ENCODE assay signal across 27 cellular contexts in genomic region chr14:65788876-65789859, GRCh38.
DNase-seq lines count a peak whose midpoint lies in the region; FAIRE-seq and TF ChIP-seq lines count a peak whose summit lies in the region.
"Had no signal": no experiment of that assay in that cellular context is flagged by ENCODE, and none has a peak within 500 bp of the region (broad histone marks: within the 10 kb centered on the region; RNA-seq: fewer than 3 reads in every experiment).

No MANE protein-coding gene starts in this region.

- no peaks in the 10 kb centered on the region for H3K79me1 ChIP-seq in trophoblast cell (ENCODE audit: low read length)

- H2BK12ac ChIP-seq in trophoblast cell (ENCODE audit: low read length) = no peak overlapping the region

- no peak overlapping the region for H3K9ac ChIP-seq in trophoblast cell (ENCODE audit: low read length)
- H3K9ac ChIP-seq: BLaER1 had no signal

- no peaks in the 10 kb centered on the region for H3K9me3 ChIP-seq in effector memory CD4-positive, alpha-beta T cell (ENCODE audit: control insufficient read depth, low read length)
- H3K9me3 ChIP-seq in PC-9 (ENCODE audit: insufficient read depth, low read depth) = no peaks in the 10 kb centered on the region
- peaks cover 5% of the 10 kb centered on the region for H3K9me3 ChIP-seq in trophoblast cell (ENCODE audit: insufficient read depth, low read depth, low read length)
- H3K9me3 ChIP-seq: ascending aorta, BLaER1, HAP-1, thoracic aorta had no signal

- no peaks in the 10 kb centered on the region for H3K9me3 Mint-ChIP-seq in activated CD4-positive, alpha-beta memory T cell treated with anti-CD3 and anti-CD28 coated beads, Interleukin-2, amount 10 ng/mL, durations not matched to agents 7 days and 5 days
- H3K9me3 Mint-ChIP-seq: immature natural killer cell; stimulated activated naive CD8-positive, alpha-beta T cell treated with anti-CD3 and anti-CD28 coated beads, Interleukin-15, Interleukin-2, amounts not matched to agents 100 ng/mL and 50 ng/mL, for 24 hours; T-helper 2 cell treated with Interferon-gamma antibody and Interleukin-4, amounts not matched to agents 5 μg/mL and 100 μg/mL, for 36 hours had no signal

- no peak overlapping the region for H3K18ac ChIP-seq in trophoblast cell (ENCODE audit: low read length)

- no peaks in the 10 kb centered on the region for H3K4me1 Mint-ChIP-seq in activated CD4-positive, alpha-beta memory T cell treated with anti-CD3 and anti-CD28 coated beads, Interleukin-2, amount 10 ng/mL, durations not matched to agents 7 days and 5 days

- H3K79me2 ChIP-seq in PC-9 (ENCODE audit: low read depth) (no peaks in the 10 kb centered on the region), trophoblast cell (ENCODE audit: control insufficient read depth, insufficient read depth, low read length, poor library complexity) (no peaks in the 10 kb centered on the region)

- no peak overlapping the region for H4K12ac ChIP-seq in trophoblast cell (ENCODE audit: low read depth, low read length)

- H2BK120ac ChIP-seq in trophoblast cell (ENCODE audit: insufficient read depth, low read length, poor library complexity) = no peak overlapping the region

- no peaks in the 10 kb centered on the region for H3K4me1 ChIP-seq in effector memory CD4-positive, alpha-beta T cell (ENCODE audit: control insufficient read depth, insufficient read depth, low read length, poor library complexity, severe bottlenecking)
- peaks cover 14% of the 10 kb centered on the region for H3K4me1 ChIP-seq in PC-9 (replicated peaks; ENCODE audit: insufficient read depth)
- H3K4me1 ChIP-seq in trophoblast cell (ENCODE audit: control insufficient read depth in 1 of 2, insufficient read depth in 2 of 2, low read length in 2 of 2) = peaks cover 4 to 10% of the 10 kb centered on the region in 2 experiments
- H3K4me1 ChIP-seq: ascending aorta, HAP-1 had no signal

- TF ChIP-seq CTCF in AG10803 (conservative IDR thresholded peaks at IDR 0.05; ENCODE audit: low read length) = no peak
- TF ChIP-seq CTCF in foreskin fibroblast (IDR thresholded peaks at IDR 0.05; ENCODE audit: low read depth, low read length) = no peak
- no peak for TF ChIP-seq CTCF in PC-9 (conservative IDR thresholded peaks at IDR 0.05)

- H2AFZ ChIP-seq in PC-9 (no peak overlapping the region), trophoblast cell (ENCODE audit: insufficient read depth, low read length, poor library complexity) (no peak overlapping the region)

- H3K4me3 ChIP-seq in AG10803 (ENCODE audit: low read length) = no peak overlapping the region
- no peak overlapping the region for H3K4me3 ChIP-seq in foreskin fibroblast (ENCODE audit: low read depth in 1 of 2, low read length in 2 of 2)
- no peak overlapping the region for H3K4me3 ChIP-seq in effector memory CD4-positive, alpha-beta T cell (ENCODE audit: insufficient read depth, low read depth, low read length, poor library complexity, severe bottlenecking)
- no peak overlapping the region for H3K4me3 ChIP-seq in PC-9
- no peak overlapping the region for H3K4me3 ChIP-seq in trophoblast cell (ENCODE audit: low read depth, low read length)
- H3K4me3 ChIP-seq: ascending aorta, BLaER1, HAP-1, thoracic aorta had no signal

- no peaks in the 10 kb centered on the region for H3K36me3 ChIP-seq in effector memory CD4-positive, alpha-beta T cell (ENCODE audit: control insufficient read depth, insufficient read depth, low read length)
- H3K36me3 ChIP-seq in PC-9 (ENCODE audit: low read depth) = no peaks in the 10 kb centered on the region
- H3K36me3 ChIP-seq in trophoblast cell (ENCODE audit: control insufficient read depth in 1 of 2, insufficient read depth in 2 of 2, low read length in 2 of 2) = no peaks in the 10 kb centered on the region
- H3K36me3 ChIP-seq: ascending aorta, BLaER1, HAP-1, thoracic aorta had no signal

- POLR2A ChIA-PET in PC-9 (lab: Charles Lee; ENCODE audit: unreplicated experiment) = no interaction called here
- POLR2A ChIA-PET in activated CD4-positive, alpha-beta memory T cell treated with anti-CD3 and anti-CD28 coated beads, Interleukin-2, amount 10 ng/mL, durations not matched to agents 7 days and 5 days (lab: Charles Lee) = no interaction called here

- H3K9me2 ChIP-seq in PC-9 (ENCODE audit: insufficient read depth) = no peaks in the 10 kb centered on the region

- WGBS in trophoblast cell (ENCODE audit: extremely low coverage, insufficient coverage, insufficient read length) = no CpG with 5 or more reads among the region's 22 CpGs

- DNase-seq in AG10803 (ENCODE audit: low read depth) = peak; percentile 6
- DNase-seq in HTR-8/SVneo (ENCODE audit: insufficient read length, low spot score) = no peak
- DNase-seq in SK-N-DZ (ENCODE audit: low spot score) = peak; percentile 58
- peak; percentile 5 to 11 for DNase-seq in foreskin fibroblast
- DNase-seq in effector memory CD4-positive, alpha-beta T cell = no peak
- DNase-seq in PC-9 = no peak
- no peak for DNase-seq in trophoblast cell
- DNase-seq in activated CD4-positive, alpha-beta memory T cell treated with anti-CD3 and anti-CD28 coated beads, Interleukin-2, amount 10 ng/mL, durations not matched to agents 7 days and 5 days = no peak
- DNase-seq: activated CD4-positive, alpha-beta T cell treated with anti-CD3 and anti-CD28 coated beads for 4 hours; activated CD8-positive, alpha-beta memory T cell treated with anti-CD3 and anti-CD28 coated beads for 24 hours; activated effector memory CD4-positive, alpha-beta T cell treated with Interleukin-2 at 50 U/mL for 16 hours; DMS53; hypothalamus; immature natural killer cell; left colon; NCI-H187; NCI-H748 treated with DMSO at 0.1 percent for 48 hours; RPMI8226 had no signal

- no peak overlapping the region for H3K23ac ChIP-seq in trophoblast cell (ENCODE audit: low read length)

- no peak overlapping the region for H2AK5ac ChIP-seq in trophoblast cell (ENCODE audit: low read length)

- intact Hi-C loops in PC-9 (cut with micrococcal nuclease; ENCODE audit: unreplicated experiment) = no loop called here

- H3K27me3 Mint-ChIP-seq in activated CD4-positive, alpha-beta memory T cell treated with anti-CD3 and anti-CD28 coated beads, Interleukin-2, amount 10 ng/mL, durations not matched to agents 7 days and 5 days = peaks cover 3% of the 10 kb centered on the region

- no peak overlapping the region for H2BK5ac ChIP-seq in trophoblast cell (ENCODE audit: low read depth, low read length, poor library complexity)

- no TSS peak for BruUV-seq in PC-9 (replicated peaks; lab: Mats Ljungman, UMichigan)

- no peak overlapping the region for H4K91ac ChIP-seq in trophoblast cell (ENCODE audit: low read depth, low read length)

- FAIRE-seq in HTR-8/SVneo (lab: Jason Lieb, UNC) = peak; percentile 82
- FAIRE-seq: GM19239 had no signal

- no peak overlapping the region for H3K4ac ChIP-seq in trophoblast cell (ENCODE audit: low read depth, low read length)

- H3K36me3 Mint-ChIP-seq in activated CD4-positive, alpha-beta memory T cell treated with anti-CD3 and anti-CD28 coated beads, Interleukin-2, amount 10 ng/mL, durations not matched to agents 7 days and 5 days (ENCODE audit: low read depth) = no peaks in the 10 kb centered on the region
- H3K36me3 Mint-ChIP-seq: activated naive CD8-positive, alpha-beta T cell; immature natural killer cell had no signal

- no peaks in the 10 kb centered on the region for H4K20me1 ChIP-seq in PC-9 (ENCODE audit: insufficient read depth)

- H4K8ac ChIP-seq in trophoblast cell (ENCODE audit: low read depth, low read length) = no peak overlapping the region

- H3K27ac Mint-ChIP-seq in activated CD4-positive, alpha-beta memory T cell treated with anti-CD3 and anti-CD28 coated beads, Interleukin-2, amount 10 ng/mL, durations not matched to agents 7 days and 5 days = no peak overlapping the region
- H3K27ac Mint-ChIP-seq: activated naive CD8-positive, alpha-beta T cell; immature natural killer cell; stimulated activated naive CD8-positive, alpha-beta T cell treated with anti-CD3 and anti-CD28 coated beads, Interleukin-15, Interleukin-2, amounts not matched to agents 100 ng/mL and 50 ng/mL, for 24 hours; T-helper 2 cell treated with Interferon-gamma antibody and Interleukin-4, amounts not matched to agents 5 μg/mL and 100 μg/mL, for 36 hours had no signal

- H3K14ac ChIP-seq in trophoblast cell (ENCODE audit: low read length) = no peak overlapping the region

- H3K4me3 Mint-ChIP-seq in activated CD4-positive, alpha-beta memory T cell treated with anti-CD3 and anti-CD28 coated beads, Interleukin-2, amount 10 ng/mL, durations not matched to agents 7 days and 5 days = no peak overlapping the region
- H3K4me3 Mint-ChIP-seq: activated naive CD8-positive, alpha-beta T cell; immature natural killer cell; stimulated activated naive CD8-positive, alpha-beta T cell treated with anti-CD3 and anti-CD28 coated beads, Interleukin-15, Interleukin-2, amounts not matched to agents 100 ng/mL and 50 ng/mL, for 24 hours; T-helper 2 cell treated with Interferon-gamma antibody and Interleukin-4, amounts not matched to agents 5 μg/mL and 100 μg/mL, for 36 hours had no signal

- no peak overlapping the region for H3K4me2 ChIP-seq in PC-9
- H3K4me2 ChIP-seq in trophoblast cell (ENCODE audit: low read length) = no peak overlapping the region
- H3K4me2 ChIP-seq: BLaER1 had no signal

- no peak overlapping the region for H3K27ac ChIP-seq in effector memory CD4-positive, alpha-beta T cell (ENCODE audit: insufficient read depth, low read length, poor library complexity, severe bottlenecking)
- no peak overlapping the region for H3K27ac ChIP-seq in PC-9
- no peak overlapping the region for H3K27ac ChIP-seq in trophoblast cell (ENCODE audit: low read depth, low read length)
- H3K27ac ChIP-seq: ascending aorta, BLaER1, HL-60, thoracic aorta had no signal

- H3K27me3 ChIP-seq in effector memory CD4-positive, alpha-beta T cell (replicated peaks; ENCODE audit: control insufficient read depth, insufficient read depth, low read length, poor library complexity, severe bottlenecking) = no peaks in the 10 kb centered on the region
- no peaks in the 10 kb centered on the region for H3K27me3 ChIP-seq in PC-9 (ENCODE audit: insufficient read depth, low read depth)
- no peaks in the 10 kb centered on the region for H3K27me3 ChIP-seq in trophoblast cell (ENCODE audit: insufficient read depth, low read length)
- H3K27me3 ChIP-seq: ascending aorta had no signal

- CTCF ChIA-PET in PC-9 (lab: Charles Lee) = no interaction called here
- CTCF ChIA-PET in activated CD4-positive, alpha-beta memory T cell treated with anti-CD3 and anti-CD28 coated beads, Interleukin-2, amount 10 ng/mL, durations not matched to agents 7 days and 5 days (lab: Charles Lee) = no interaction called here

- peaks cover 6% of the 10 kb centered on the region; the same call in 1 of the 2 replicates for H3F3A ChIP-seq in PC-9 (ENCODE audit: insufficient read depth, low read depth)

Comparison
In these comparisons a context has a peak if more than half of its experiments do, and no peak if none do; other contexts are left out.
1. DNase-seq: peak in AG10803 (single experiment), SK-N-DZ (single experiment) and foreskin fibroblast (2 of 2); none in HTR-8/SVneo (single experiment), effector memory CD4-positive, alpha-beta T cell (0 of 3), PC-9 (0 of 2), trophoblast cell (0 of 2) and activated CD4-positive, alpha-beta memory T cell treated with anti-CD3 and anti-CD28 coated beads, Interleukin-2, amount 10 ng/mL, durations not matched to agents 7 days and 5 days (single experiment).